8 cellular contexts compared by ENCODE assay signal in genomic region chr16:84647830-84648594, GRCh38. TPM values are rescaled to one million over a fixed set of nuclear protein-coding genes. Genes with fewer than 3 reads are reported as not detected.
DNase-seq lines count a peak whose midpoint lies in the region; ATAC-seq and TF ChIP-seq lines count a peak whose summit lies in the region.

Gene KLHL36, plus strand, starts transcription at chr16:84648511. Its CDS starts 2,357 bp downstream, at chr16:84650868.

- H3K4me2 ChIP-seq in parathyroid adenoma (ENCODE audit: low read length), result peak within 1 kb of the TSS; percentile 90

- H3K9ac ChIP-seq in parathyroid adenoma, result peak within 1 kb of the TSS; percentile 91

- no peaks in the 10 kb centered on the region for H3K27me3 Mint-ChIP-seq in activated naive CD4-positive, alpha-beta T cell treated with anti-CD3 and anti-CD28 coated beads, Interleukin-2, amount 50 U/mL, for 24 hours

- H3K27ac ChIP-seq in SJSA1, result peak within 1 kb of the TSS; percentile 74
- H3K27ac ChIP-seq in parathyroid adenoma, result peak within 1 kb of the TSS; percentile 54
- H3K27ac ChIP-seq in tibial nerve, result peak within 1 kb of the TSS; percentile 85 to 94 (median 94)

- H3K79me2 ChIP-seq in parathyroid adenoma, result peaks cover 7% of the 10 kb centered on the region

- H3K36me3 ChIP-seq in SJSA1 (peaks cover 29% of the 10 kb centered on the region), parathyroid adenoma (ENCODE audit: control insufficient read depth, insufficient read depth, low read length) (no peaks in the 10 kb centered on the region), tibial nerve (peaks cover 0 to 20% (median 5%) of the 10 kb centered on the region in 3 donors)

- H3K4me1 ChIP-seq in SJSA1 (replicated peaks) (peaks cover 40% of the 10 kb centered on the region), parathyroid adenoma (peaks cover 10% of the 10 kb centered on the region), tibial nerve (peaks cover 0 to 41% (median 12%) of the 10 kb centered on the region in 4 donors)

- H3K9me3 Mint-ChIP-seq in activated naive CD4-positive, alpha-beta T cell treated with anti-CD3 and anti-CD28 coated beads, Interleukin-2, amount 50 U/mL, for 24 hours, result no peaks in the 10 kb centered on the region

- H3K4me3 ChIP-seq in SJSA1 (peak within 1 kb of the TSS; percentile 65), parathyroid adenoma (ENCODE audit: low read depth, low read length) (peak within 1 kb of the TSS; percentile 89), tibial nerve (peak within 1 kb of the TSS; percentile 55 to 91 (median 78))

- peak; percentile 88 for DNase-seq in AG08395 (ENCODE audit: low spot score)
- DNase-seq in SJSA1 (ENCODE audit: low read depth in 1 of 2, low spot score in 2 of 2), result peak in 1 of 2 experiments; percentile 49
- DNase-seq in Right ventricle myocardium superior, result peak; percentile 83
- DNase-seq in tibial nerve (ENCODE audit: low spot score in 2 of 2), result peak; percentile 30 to 52

- H3K27ac Mint-ChIP-seq in activated naive CD4-positive, alpha-beta T cell treated with anti-CD3 and anti-CD28 coated beads, Interleukin-2, amount 50 U/mL, for 24 hours, result peak within 1 kb of the TSS; percentile 97

- no peaks in the 10 kb centered on the region for H3K27me3 ChIP-seq in SJSA1 (replicated peaks)
- H3K27me3 ChIP-seq in parathyroid adenoma (ENCODE audit: control insufficient read depth, insufficient read depth, low read length), result no peaks in the 10 kb centered on the region
- H3K27me3 ChIP-seq in tibial nerve, result no peaks in the 10 kb centered on the region

- WGBS in tibial nerve, 2 donors, result 7 to 13% methylated on average over 26 to 43 of the region's 77 CpGs

- ATAC-seq in HG03064 (IDR thresholded peaks at IDR 0.05; ENCODE audit: low read depth, unreplicated experiment), result peak; percentile 83
- peak; percentile 75 for ATAC-seq in Right ventricle myocardium superior (ENCODE audit: poor library complexity)

- H3K36me3 Mint-ChIP-seq in activated naive CD4-positive, alpha-beta T cell treated with anti-CD3 and anti-CD28 coated beads, Interleukin-2, amount 50 U/mL, for 24 hours, result peaks cover 9% of the 10 kb centered on the region

- intact Hi-C loops in Right ventricle myocardium superior (cut with DNase I), result no loop called here

- peak within 1 kb of the TSS; percentile 94 for H2AFZ ChIP-seq in parathyroid adenoma

- peak within 1 kb of the TSS; percentile 96 for H3K4me3 Mint-ChIP-seq in activated naive CD4-positive, alpha-beta T cell treated with anti-CD3 and anti-CD28 coated beads, Interleukin-2, amount 50 U/mL, for 24 hours

- H3K4me1 Mint-ChIP-seq in activated naive CD4-positive, alpha-beta T cell treated with anti-CD3 and anti-CD28 coated beads, Interleukin-2, amount 50 U/mL, for 24 hours, result peaks cover 50% of the 10 kb centered on the region

- no peaks in the 10 kb centered on the region for H3K9me3 ChIP-seq in SJSA1 (replicated peaks)
- no peaks in the 10 kb centered on the region for H3K9me3 ChIP-seq in parathyroid adenoma (ENCODE audit: control insufficient read depth, low read length)
- no peaks in the 10 kb centered on the region for H3K9me3 ChIP-seq in tibial nerve

- TF ChIP-seq POLR2A in GM18526 (IDR thresholded peaks at IDR 0.05; ENCODE audit: extremely low read depth, insufficient read length) (peak; percentile 52), tibial nerve (IDR thresholded peaks at IDR 0.05) (peak; percentile 26 to 63)

- peak in 1 of 2 donors; percentile 30 for TF ChIP-seq EP300 in tibial nerve (IDR thresholded peaks at IDR 0.05)

- TF ChIP-seq CTCF in parathyroid adenoma (IDR thresholded peaks at IDR 0.05), result no peak
- TF ChIP-seq CTCF in tibial nerve (IDR thresholded peaks at IDR 0.05), result peak in 1 of 5 experiments; percentile 41

RNA-seq across cellular contexts. Expression of gene KLHL36, which starts in this region (rescaled TPM):
- total RNA-seq in SJSA1 (2014; rRNA removed; shearing (Covaris generic)), result 33.3 and 45.8 TPM in 2 replicates
- total RNA-seq in Right ventricle myocardium superior (66.1 TPM), tibial nerve (10 to 100 TPM; 60.1 to 75.3 (median 66.0) TPM)
